In genomic region chr7:138307633-138308032, GRCh38 we compare ENCODE assay signal across 10 cellular contexts.
"Had no signal": no experiment of that assay in that cellular context is flagged by ENCODE, and none has a peak within 500 bp of the region (broad histone marks: within the 10 kb centered on the region; RNA-seq: fewer than 3 reads in every experiment).

No MANE protein-coding gene starts in this region.

- ATAC-seq: HCT116 had no signal

- H3K4me3 Mint-ChIP-seq: HFFc6 had no signal

- FAIRE-seq: H1, H54, HTR-8/SVneo had no signal

- H3K9ac ChIP-seq: GM23248, KMS-11 had no signal

- H3K27ac Mint-ChIP-seq: HFFc6 had no signal

- H3K4me2 ChIP-seq: KMS-11 had no signal

- DNase-seq: GM23248, HFFc6, IMR-90, KBM-7 had no signal

- H3K4me3 ChIP-seq: GM23248, HAP-1 had no signal

- H2AFZ ChIP-seq: GM23248 had no signal

- H3K27ac ChIP-seq: GM23248, KMS-11 had no signal

- H3K36me3 ChIP-seq: HAP-1 had no signal
